8 cellular contexts compared by ENCODE assay signal in genomic region chr3:49007068-49007770, GRCh38. TPM values are rescaled to one million over a fixed set of nuclear protein-coding genes. Genes with fewer than 3 reads are reported as not detected.
DNase-seq lines count a peak whose midpoint lies in the region; ATAC-seq and TF ChIP-seq lines count a peak whose summit lies in the region.

Gene WDR6, plus strand, starts transcription at chr3:49007391. Its CDS starts 41 bp downstream, at chr3:49007432.

- peaks cover 20% of the 10 kb centered on the region for H3K4me1 ChIP-seq in upper lobe of right lung

- no peaks in the 10 kb centered on the region for H3K36me3 ChIP-seq in upper lobe of right lung

- in situ Hi-C loops in GM13976 (cut with MboI; ENCODE audit: low sequenced_read_pairs, unreplicated experiment): no loop called here

- peak; percentile 29 for TF ChIP-seq CTCF in GM13976 (IDR thresholded peaks at IDR 0.05; ENCODE audit: borderline replicate concordance, control extremely low read depth, extremely low read depth, insufficient read depth, missing control alignments)
- peak; percentile 40 for TF ChIP-seq CTCF in upper lobe of right lung (IDR thresholded peaks at IDR 0.05)

- no peaks in the 10 kb centered on the region for H3K27me3 ChIP-seq in upper lobe of right lung

- ATAC-seq in HG02870 (IDR thresholded peaks at IDR 0.05; ENCODE audit: unreplicated experiment): peak; percentile 81
- peak; percentile 92 to 93 for ATAC-seq in left cardiac atrium
- peak; percentile 94 for ATAC-seq in upper lobe of right lung

- H3K9me3 ChIP-seq in upper lobe of right lung: no peaks in the 10 kb centered on the region

- intact Hi-C loops in left cardiac atrium (cut with DNase I): no loop called here
- intact Hi-C loops in posterior vena cava (cut with DNase I): no loop called here
- intact Hi-C loops in upper lobe of right lung (cut with DNase I): no loop called here

- peak within 1 kb of the TSS; percentile 89 for H3K27ac ChIP-seq in upper lobe of right lung

- H3K4me3 ChIP-seq in upper lobe of right lung: peak within 1 kb of the TSS; percentile 67

- DNase-seq in GM13976 (ENCODE audit: low spot score) (peak; percentile 98), NCI-H146 (lab: John Stamatoyannopoulos, UW) (peak; percentile 93), T-helper 1 cell (peak; percentile 95 to 99 (median 97)), amniotic epithelial cell (ENCODE audit: low read depth) (peak; percentile 97), left cardiac atrium (peak; percentile 98), posterior vena cava (ENCODE audit: low spot score) (peak; percentile 98), upper lobe of right lung (peak; percentile 99)

RNA-seq across cellular contexts. Expression of gene WDR6, which starts in this region (rescaled TPM):
- total RNA-seq in left cardiac atrium (10 to 100 TPM; 76.1 to 77.1 TPM), posterior vena cava (10 to 100 TPM; 72.9 to 95.5 TPM), upper lobe of right lung (172 TPM)

Comparison
In these comparisons a context has a peak if more than half of its experiments do, and no peak if none do; other contexts are left out.
1. Peak in every context shown above with its lines: DNase-seq, ATAC-seq, H3K4me3 ChIP-seq and H3K27ac ChIP-seq.